In the genomic region with DNA sequence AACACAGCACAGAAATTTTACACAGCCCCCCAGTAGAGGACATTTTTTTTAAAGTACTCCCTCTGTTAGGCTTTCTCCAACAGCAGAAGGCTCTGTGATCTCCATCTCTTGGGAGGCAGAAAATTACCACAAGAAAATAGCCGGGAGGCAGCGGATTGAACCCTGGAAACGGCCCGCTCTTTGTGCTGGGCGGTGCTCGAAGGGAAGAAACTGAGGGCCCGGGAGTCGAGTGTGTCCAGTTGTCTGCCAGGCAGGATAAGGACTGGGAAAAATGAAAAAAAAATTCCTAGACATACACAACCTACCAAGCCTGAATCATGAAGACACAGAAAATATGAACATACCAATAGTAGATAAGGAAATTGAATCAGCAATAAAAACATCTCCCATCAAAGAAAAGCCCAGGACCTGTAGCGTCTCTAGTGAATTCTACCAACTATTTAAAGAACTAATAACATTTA, we compare ENCODE assay signal across 10 cellular contexts. TPM values are rescaled to one million over a fixed set of nuclear protein-coding genes. Genes with fewer than 3 reads are reported as not detected.
DNase-seq lines count a peak whose midpoint lies in the region; ATAC-seq, FAIRE-seq and TF ChIP-seq lines count a peak whose summit lies in the region.
"Had no signal": no experiment of that assay in that cellular context is flagged by ENCODE, and none has a peak within 500 bp of the region (broad histone marks: within the 10 kb centered on the region; RNA-seq: fewer than 3 reads in every experiment).

No MANE protein-coding gene starts in this region.

- H3K27ac ChIP-seq in breast epithelium (no peak overlapping the region), endothelial cell of umbilical vein (ENCODE audit: insufficient read depth, low read depth, low read length) (no peak overlapping the region), adrenal gland (no peak overlapping the region)

- POLR2A ChIA-PET in MCF 10A (lab: Yijun Ruan, JAX) (interaction anchor here (0.7 to 1.2 kb wide), 5 partner anchors 9 to 958 kb away, joined by 3 to 7 read pairs (median 3); no protein-coding TSS in a partner anchor), endothelial cell of umbilical vein (lab: Charles Lee) (no interaction called here)

- H3K9me3 ChIP-seq in breast epithelium (peaks cover 0 to 17% of the 10 kb centered on the region in 2 donors), NT2/D1 (ENCODE audit: insufficient read depth, low read length) (no peaks in the 10 kb centered on the region), endothelial cell of umbilical vein (replicated peaks; ENCODE audit: control insufficient read depth, insufficient read depth, low read length) (no peaks in the 10 kb centered on the region), adrenal gland (replicated peaks in 1 of 3) (no peaks in the 10 kb centered on the region)

- H3K4me1 ChIP-seq in breast epithelium: no peaks in the 10 kb centered on the region
- no peaks in the 10 kb centered on the region for H3K4me1 ChIP-seq in NT2/D1 (ENCODE audit: insufficient read depth, insufficient read length)
- H3K4me1 ChIP-seq in endothelial cell of umbilical vein (ENCODE audit: control insufficient read depth, extremely low read depth, insufficient read depth, low read length): peaks cover 6% of the 10 kb centered on the region
- H3K4me1 ChIP-seq in adrenal gland (replicated peaks in 1 of 2): no peaks in the 10 kb centered on the region

- no peaks in the 10 kb centered on the region for H3K27me3 Mint-ChIP-seq in MCF 10A (ENCODE audit: insufficient read depth, unreplicated experiment)
- peaks cover 97% of the 10 kb centered on the region for H3K27me3 Mint-ChIP-seq in stimulated activated naive CD8-positive, alpha-beta T cell treated with anti-CD3 and anti-CD28 coated beads, Interleukin-15, amount 100 ng/mL, for 72 hours

- peak overlapping the region; percentile 61 for H3K27ac Mint-ChIP-seq in MCF 10A (ENCODE audit: low read depth, unreplicated experiment)
- H3K27ac Mint-ChIP-seq in stimulated activated naive CD8-positive, alpha-beta T cell treated with anti-CD3 and anti-CD28 coated beads, Interleukin-15, amount 100 ng/mL, for 72 hours: peak overlapping the region; percentile 33 to 74

- ATAC-seq in stimulated activated naive CD8-positive, alpha-beta T cell treated with anti-CD3 and anti-CD28 coated beads, Interleukin-15, amount 100 ng/mL, for 72 hours: no peak
- ATAC-seq in omental fat pad (ENCODE audit: low FRiP score): no peak

- CTCF ChIA-PET in MCF 10A (lab: Yijun Ruan, JAX) (interaction anchor here (1.2 kb wide), 1 partner anchor 92 kb away, joined by 5 read pairs; no protein-coding TSS in a partner anchor), endothelial cell of umbilical vein (lab: Charles Lee) (interaction anchor here (0.7 to 1.4 kb wide), 3 partner anchors 16 to 516 kb away, joined by 4 read pairs; no protein-coding TSS in a partner anchor)

- no peaks in the 10 kb centered on the region for H3K4me1 Mint-ChIP-seq in MCF 10A (ENCODE audit: insufficient read depth, unreplicated experiment)
- peaks cover 14% of the 10 kb centered on the region for H3K4me1 Mint-ChIP-seq in stimulated activated naive CD8-positive, alpha-beta T cell treated with anti-CD3 and anti-CD28 coated beads, Interleukin-15, amount 100 ng/mL, for 72 hours

- H3K4me3 ChIP-seq in breast epithelium (no peak overlapping the region), NT2/D1 (ENCODE audit: insufficient read length, low read depth) (peak overlapping the region; percentile 73), endothelial cell of umbilical vein (replicated peaks in 1 of 3; ENCODE audit: insufficient read depth in 1 of 3, low read depth in 1 of 3, low read length in 3 of 3) (peak overlapping the region; percentile 16 to 58 (median 54)), adrenal gland (no peak overlapping the region)

- intact Hi-C loops in MCF 10A (cut with micrococcal nuclease): no loop called here
- intact Hi-C loops in breast epithelium (cut with DNase I; ENCODE audit: low total_unique reads): no loop called here
- intact Hi-C loops in endothelial cell of umbilical vein (cut with micrococcal nuclease): loop anchor here (1.0 kb wide), 2 partner anchors 16 to 43 kb away; no protein-coding TSS in a partner anchor
- intact Hi-C loops in adrenal gland (cut with DNase I): no loop called here

- H3K9ac ChIP-seq in NT2/D1 (ENCODE audit: insufficient read length, low read depth) (peak overlapping the region; percentile 51), endothelial cell of umbilical vein (replicated peaks; ENCODE audit: extremely low read depth, insufficient read depth, low read length) (no peak overlapping the region)

- BruUV-seq in MCF 10A (replicated peaks; lab: Mats Ljungman, UMichigan) (no TSS peak), endothelial cell of umbilical vein (replicated peaks; lab: Mats Ljungman, UMichigan) (no TSS peak)

- no peak for TF ChIP-seq CTCF in MCF 10A (IDR thresholded peaks at IDR 0.05; ENCODE audit: unreplicated experiment)
- no peak for TF ChIP-seq CTCF in breast epithelium (IDR thresholded peaks at IDR 0.05)
- TF ChIP-seq CTCF in endothelial cell of umbilical vein (IDR thresholded peaks at IDR 0.05; ENCODE audit: extremely low read depth in 1 of 2, insufficient read depth in 1 of 2, low read depth in 1 of 2, low read length in 2 of 2): no peak
- no peak for TF ChIP-seq CTCF in omental fat pad (IDR thresholded peaks at IDR 0.05)
- TF ChIP-seq CTCF in adrenal gland (IDR thresholded peaks at IDR 0.05): no peak

- H2AFZ ChIP-seq in endothelial cell of umbilical vein (ENCODE audit: low read depth, low read length): peak overlapping the region; percentile 49

- H3K27me3 ChIP-seq in breast epithelium: peaks cover 0 to 95% of the 10 kb centered on the region in 2 donors
- H3K27me3 ChIP-seq in NT2/D1 (ENCODE audit: insufficient read depth, insufficient read length): no peaks in the 10 kb centered on the region
- H3K27me3 ChIP-seq in endothelial cell of umbilical vein (ENCODE audit: control insufficient read depth in 2 of 2, insufficient read depth in 2 of 2, low read length in 2 of 2): peaks cover 30 to 41% of the 10 kb centered on the region in 2 experiments
- H3K27me3 ChIP-seq in adrenal gland: peaks cover 82% of the 10 kb centered on the region

- no peak for FAIRE-seq in endothelial cell of umbilical vein (lab: Jason Lieb, UNC)

- peak overlapping the region; percentile 68 for H3K4me3 Mint-ChIP-seq in MCF 10A (ENCODE audit: unreplicated experiment)
- peak overlapping the region; percentile 78 to 82 for H3K4me3 Mint-ChIP-seq in stimulated activated naive CD8-positive, alpha-beta T cell treated with anti-CD3 and anti-CD28 coated beads, Interleukin-15, amount 100 ng/mL, for 72 hours

- H3K9me1 ChIP-seq in endothelial cell of umbilical vein (replicated peaks; ENCODE audit: control insufficient read depth, extremely low read depth, insufficient read depth, low read length): no peaks in the 10 kb centered on the region

- DNase-seq in MCF 10A (ENCODE audit: unreplicated experiment) (peak; percentile 45), breast epithelium (ENCODE audit: low spot score in 2 of 2) (no peak), NT2/D1 (ENCODE audit: low read depth, low spot score) (no peak), endothelial cell of umbilical vein (ENCODE audit: low read depth, low spot score) (no peak), omental fat pad (ENCODE audit: low spot score) (no peak), adrenal gland (no peak), epidermal melanocyte (ENCODE audit: insufficient read length, low spot score) (no peak)
- no peak for DNase-seq in stimulated activated naive CD8-positive, alpha-beta T cell treated with anti-CD3 and anti-CD28 coated beads, Interleukin-15, amount 100 ng/mL, for 72 hours
- DNase-seq: activated CD8-positive, alpha-beta memory T cell treated with anti-CD3 and anti-CD28 coated beads, Interleukin-2, amount 50 U/mL, for 4 hours; DND-41 had no signal

- H4K20me1 ChIP-seq in endothelial cell of umbilical vein (replicated peaks; ENCODE audit: control insufficient read depth, extremely low read depth, insufficient read depth, low read length): no peaks in the 10 kb centered on the region

- H3K79me2 ChIP-seq in endothelial cell of umbilical vein (ENCODE audit: control insufficient read depth, insufficient read depth, low read length): no peaks in the 10 kb centered on the region

- no peak for TF ChIP-seq POLR2A in breast epithelium (IDR thresholded peaks at IDR 0.05)
- no peak for TF ChIP-seq POLR2A in endothelial cell of umbilical vein (IDR thresholded peaks at IDR 0.05; ENCODE audit: low read depth, low read length)
- no peak for TF ChIP-seq POLR2A in adrenal gland (IDR thresholded peaks at IDR 0.05)

- peaks cover 7% of the 10 kb centered on the region for H3K36me3 Mint-ChIP-seq in MCF 10A (ENCODE audit: insufficient read depth, unreplicated experiment)

- no peaks in the 10 kb centered on the region for H3K9me3 Mint-ChIP-seq in MCF 10A (ENCODE audit: unreplicated experiment)
- H3K9me3 Mint-ChIP-seq in stimulated activated naive CD8-positive, alpha-beta T cell treated with anti-CD3 and anti-CD28 coated beads, Interleukin-15, amount 100 ng/mL, for 72 hours: peaks cover 28 to 33% of the 10 kb centered on the region in 2 donors

- dilution Hi-C loops in endothelial cell of umbilical vein (cut with MboI; ENCODE audit: extremely low pct_ligation_motif_present, low sequenced_read_pairs): no loop called here

- 7 to 16% (median 9%) methylated on average over 9 of the region's 9 CpGs for WGBS in adrenal gland, 4 donors

- peak overlapping the region; percentile 82 for H3K4me2 ChIP-seq in endothelial cell of umbilical vein (ENCODE audit: insufficient read depth, low read length)

- H3K36me3 ChIP-seq in breast epithelium (no peaks in the 10 kb centered on the region), NT2/D1 (ENCODE audit: insufficient read depth, insufficient read length, low read length) (no peaks in the 10 kb centered on the region), endothelial cell of umbilical vein (ENCODE audit: control insufficient read depth in 2 of 2, extremely low read depth in 1 of 2, insufficient read depth in 2 of 2, low read length in 2 of 2) (no peaks in the 10 kb centered on the region), adrenal gland (replicated peaks in 1 of 2) (no peaks in the 10 kb centered on the region)

RNA-seq across cellular contexts. Expression of a gene that starts 31.5 kb away (rescaled TPM):
- total RNA-seq in MCF 10A (2022) (not detected in 2 replicates), breast epithelium (not detected), endothelial cell of umbilical vein (not detected in 2 replicates), omental fat pad (not detected), adrenal gland (not detected)
- polyA plus RNA-seq in endothelial cell of umbilical vein (not detected in 2 replicates), adrenal gland (under 1 TPM in 1 of 3 donors, not detected in 2; 0.03 TPM)
- not detected in 2 replicates for polyA plus RNA-seq in endothelial cell of umbilical vein (2011; cell fraction: cytosol; rRNA removed)
- not detected in 2 replicates for polyA plus RNA-seq in endothelial cell of umbilical vein (2011; cell fraction: nucleus; rRNA removed)
- not detected in 2 replicates for polyA plus RNA-seq in endothelial cell of umbilical vein (2012)
- polyA minus RNA-seq in endothelial cell of umbilical vein: not detected in 2 replicates
- polyA minus RNA-seq in endothelial cell of umbilical vein (2011; cell fraction: cytosol; rRNA and poly(A)+ RNA removed): not detected
- polyA minus RNA-seq in endothelial cell of umbilical vein (2011; cell fraction: nucleus; rRNA and poly(A)+ RNA removed): not detected in 2 replicates

RNA-seq across cellular contexts. Expression of a gene that starts 33.1 kb away (rescaled TPM):
- total RNA-seq in MCF 10A (2022) (22.8 and 27.9 TPM in 2 replicates), breast epithelium (10 to 100 TPM in 2 of 3 donors, under 1 TPM in 1; 0.80 to 31.0 (median 12.8) TPM), endothelial cell of umbilical vein (not detected in 2 replicates), omental fat pad (1 to 10 TPM in 1 of 4 donors, under 1 TPM in 1, not detected in 2; 0.84 to 2.5 TPM), adrenal gland (1 to 10 TPM in 4 of 8 donors, under 1 TPM in 2, not detected in 2; 0.63 to 3.5 (median 2.3) TPM)
- polyA plus RNA-seq in endothelial cell of umbilical vein (not detected in 2 replicates), adrenal gland (1 to 10 TPM in 2 of 3 donors, under 1 TPM in 1; 0.80 to 1.3 (median 1.1) TPM)
- polyA plus RNA-seq in endothelial cell of umbilical vein (2011; cell fraction: cytosol; rRNA removed): not detected in 2 replicates
- 0.16 TPM in 1 of 2 replicates, not detected in the other for polyA plus RNA-seq in endothelial cell of umbilical vein (2011; cell fraction: nucleus; rRNA removed)
- not detected in 2 replicates for polyA plus RNA-seq in endothelial cell of umbilical vein (2012)
- polyA minus RNA-seq in endothelial cell of umbilical vein: 1.3 TPM in 1 of 2 replicates, not detected in the other
- 0.72 TPM for polyA minus RNA-seq in endothelial cell of umbilical vein (2011; cell fraction: cytosol; rRNA and poly(A)+ RNA removed)
- not detected in 2 replicates for polyA minus RNA-seq in endothelial cell of umbilical vein (2011; cell fraction: nucleus; rRNA and poly(A)+ RNA removed)

Comparison
In these comparisons a context has a peak if more than half of its experiments do, and no peak if none do; other contexts are left out.
1. H3K4me3 ChIP-seq: peak in NT2/D1 (single experiment) and endothelial cell of umbilical vein (3 of 3); none in breast epithelium (0 of 3) and adrenal gland (0 of 4).